3 cellular contexts compared by ENCODE assay signal in the genomic region with DNA sequence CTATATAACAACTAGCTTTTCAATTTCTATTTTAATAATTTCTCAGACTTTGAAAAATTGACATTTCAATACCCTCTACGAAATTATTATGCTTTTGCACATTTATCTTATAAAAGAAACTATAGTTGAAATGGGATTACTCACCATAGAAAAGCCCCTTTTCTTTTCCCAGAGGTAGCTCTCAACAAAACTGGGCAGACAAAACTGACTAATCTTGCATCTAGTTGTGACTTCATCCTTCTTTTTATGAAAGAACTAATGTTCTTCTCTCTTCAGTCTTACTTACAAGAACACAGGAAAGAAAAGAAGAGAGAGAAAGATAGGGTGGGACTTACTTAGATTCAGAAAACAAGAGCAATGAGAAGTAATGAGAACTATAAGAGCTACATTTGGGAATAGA.
TF ChIP-seq lines count a peak whose summit lies in the region.

No MANE protein-coding gene starts in this region.

TF ChIP-seq in SK-N-SH, 30 proteins besides CTCF, POLR2A, EP300 and RAD21:
- TF ChIP-seq, protein P1, sequence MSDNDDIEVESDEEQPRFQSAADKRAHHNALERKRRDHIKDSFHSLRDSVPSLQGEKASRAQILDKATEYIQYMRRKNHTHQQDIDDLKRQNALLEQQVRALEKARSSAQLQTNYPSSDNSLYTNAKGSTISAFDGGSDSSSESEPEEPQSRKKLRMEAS (IDR thresholded peaks at IDR 0.05; ENCODE audit: low read depth) = no peak
- TF ChIP-seq, protein P2, sequence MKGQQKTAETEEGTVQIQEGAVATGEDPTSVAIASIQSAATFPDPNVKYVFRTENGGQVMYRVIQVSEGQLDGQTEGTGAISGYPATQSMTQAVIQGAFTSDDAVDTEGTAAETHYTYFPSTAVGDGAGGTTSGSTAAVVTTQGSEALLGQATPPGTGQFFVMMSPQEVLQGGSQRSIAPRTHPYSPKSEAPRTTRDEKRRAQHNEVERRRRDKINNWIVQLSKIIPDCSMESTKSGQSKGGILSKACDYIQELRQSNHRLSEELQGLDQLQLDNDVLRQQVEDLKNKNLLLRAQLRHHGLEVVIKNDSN (IDR thresholded peaks at IDR 0.05; ENCODE audit: borderline replicate concordance, low read depth) = no peak
- TF ChIP-seq, protein P3, sequence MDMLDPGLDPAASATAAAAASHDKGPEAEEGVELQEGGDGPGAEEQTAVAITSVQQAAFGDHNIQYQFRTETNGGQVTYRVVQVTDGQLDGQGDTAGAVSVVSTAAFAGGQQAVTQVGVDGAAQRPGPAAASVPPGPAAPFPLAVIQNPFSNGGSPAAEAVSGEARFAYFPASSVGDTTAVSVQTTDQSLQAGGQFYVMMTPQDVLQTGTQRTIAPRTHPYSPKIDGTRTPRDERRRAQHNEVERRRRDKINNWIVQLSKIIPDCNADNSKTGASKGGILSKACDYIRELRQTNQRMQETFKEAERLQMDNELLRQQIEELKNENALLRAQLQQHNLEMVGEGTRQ (IDR thresholded peaks at IDR 0.05; ENCODE audit: borderline replicate concordance, low read depth, low read length) = no peak
- TF ChIP-seq, protein P4, sequence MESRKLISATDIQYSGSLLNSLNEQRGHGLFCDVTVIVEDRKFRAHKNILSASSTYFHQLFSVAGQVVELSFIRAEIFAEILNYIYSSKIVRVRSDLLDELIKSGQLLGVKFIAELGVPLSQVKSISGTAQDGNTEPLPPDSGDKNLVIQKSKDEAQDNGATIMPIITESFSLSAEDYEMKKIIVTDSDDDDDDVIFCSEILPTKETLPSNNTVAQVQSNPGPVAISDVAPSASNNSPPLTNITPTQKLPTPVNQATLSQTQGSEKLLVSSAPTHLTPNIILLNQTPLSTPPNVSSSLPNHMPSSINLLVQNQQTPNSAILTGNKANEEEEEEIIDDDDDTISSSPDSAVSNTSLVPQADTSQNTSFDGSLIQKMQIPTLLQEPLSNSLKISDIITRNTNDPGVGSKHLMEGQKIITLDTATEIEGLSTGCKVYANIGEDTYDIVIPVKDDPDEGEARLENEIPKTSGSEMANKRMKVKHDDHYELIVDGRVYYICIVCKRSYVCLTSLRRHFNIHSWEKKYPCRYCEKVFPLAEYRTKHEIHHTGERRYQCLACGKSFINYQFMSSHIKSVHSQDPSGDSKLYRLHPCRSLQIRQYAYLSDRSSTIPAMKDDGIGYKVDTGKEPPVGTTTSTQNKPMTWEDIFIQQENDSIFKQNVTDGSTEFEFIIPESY (IDR thresholded peaks at IDR 0.05; ENCODE audit: borderline replicate concordance, low read depth) = no peak
- TF ChIP-seq TAF1 (IDR thresholded peaks at IDR 0.05; ENCODE audit: borderline replicate concordance, low read depth, low read length) (no peak), NRF1 (IDR thresholded peaks at IDR 0.05; ENCODE audit: low read depth, low read length) (no peak), GATA2 (CRISPR knock-in tag; IDR thresholded peaks at IDR 0.05) (no peak)
TF ChIP-seq in SK-N-SH: peak in this region for 0.

TF ChIP-seq in SK-N-SH treated with all-trans-retinoic acid at 6 μM for 48 hours, 23 proteins besides CTCF, POLR2A, EP300 and RAD21:
- TF ChIP-seq ZFP3 (CRISPR knock-in tag; IDR thresholded peaks at IDR 0.05) = no peak
- TF ChIP-seq ZNF565 (CRISPR knock-in tag; conservative IDR thresholded peaks at IDR 0.05; ENCODE audit: low read depth) = no peak
- TF ChIP-seq, protein P5, sequence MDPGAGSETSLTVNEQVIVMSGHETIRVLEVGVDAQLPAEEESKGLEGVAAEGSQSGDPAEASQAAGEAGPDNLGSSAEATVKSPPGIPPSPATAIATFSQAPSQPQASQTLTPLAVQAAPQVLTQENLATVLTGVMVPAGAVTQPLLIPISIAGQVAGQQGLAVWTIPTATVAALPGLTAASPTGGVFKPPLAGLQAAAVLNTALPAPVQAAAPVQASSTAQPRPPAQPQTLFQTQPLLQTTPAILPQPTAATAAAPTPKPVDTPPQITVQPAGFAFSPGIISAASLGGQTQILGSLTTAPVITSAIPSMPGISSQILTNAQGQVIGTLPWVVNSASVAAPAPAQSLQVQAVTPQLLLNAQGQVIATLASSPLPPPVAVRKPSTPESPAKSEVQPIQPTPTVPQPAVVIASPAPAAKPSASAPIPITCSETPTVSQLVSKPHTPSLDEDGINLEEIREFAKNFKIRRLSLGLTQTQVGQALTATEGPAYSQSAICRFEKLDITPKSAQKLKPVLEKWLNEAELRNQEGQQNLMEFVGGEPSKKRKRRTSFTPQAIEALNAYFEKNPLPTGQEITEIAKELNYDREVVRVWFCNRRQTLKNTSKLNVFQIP (CRISPR knock-in tag; IDR thresholded peaks at IDR 0.05; ENCODE audit: borderline replicate concordance, low read depth) = no peak
- TF ChIP-seq ESRRG (CRISPR knock-in tag; IDR thresholded peaks at IDR 0.05) = no peak
- no peak for TF ChIP-seq CSDC2 (CRISPR knock-in tag; IDR thresholded peaks at IDR 0.05)
- no peak for TF ChIP-seq RARB (CRISPR knock-in tag; IDR thresholded peaks at IDR 0.05)
- TF ChIP-seq, protein P6, sequence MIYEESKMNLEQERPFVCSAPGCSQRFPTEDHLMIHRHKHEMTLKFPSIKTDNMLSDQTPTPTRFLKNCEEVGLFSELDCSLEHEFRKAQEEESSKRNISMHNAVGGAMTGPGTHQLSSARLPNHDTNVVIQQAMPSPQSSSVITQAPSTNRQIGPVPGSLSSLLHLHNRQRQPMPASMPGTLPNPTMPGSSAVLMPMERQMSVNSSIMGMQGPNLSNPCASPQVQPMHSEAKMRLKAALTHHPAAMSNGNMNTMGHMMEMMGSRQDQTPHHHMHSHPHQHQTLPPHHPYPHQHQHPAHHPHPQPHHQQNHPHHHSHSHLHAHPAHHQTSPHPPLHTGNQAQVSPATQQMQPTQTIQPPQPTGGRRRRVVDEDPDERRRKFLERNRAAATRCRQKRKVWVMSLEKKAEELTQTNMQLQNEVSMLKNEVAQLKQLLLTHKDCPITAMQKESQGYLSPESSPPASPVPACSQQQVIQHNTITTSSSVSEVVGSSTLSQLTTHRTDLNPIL (CRISPR knock-in tag; IDR thresholded peaks at IDR 0.05; ENCODE audit: low read depth) = no peak
- TF ChIP-seq TOX (CRISPR knock-in tag; IDR thresholded peaks at IDR 0.05; ENCODE audit: borderline replicate concordance) = no peak
- TF ChIP-seq ZC3H10 (CRISPR knock-in tag; IDR thresholded peaks at IDR 0.05) = no peak

TF ChIP-seq in GM12878, 131 proteins besides CTCF, POLR2A, EP300 and RAD21:
- TF ChIP-seq JUNB (IDR thresholded peaks at IDR 0.05) (peak; percentile 26; the same call in 1 of the 2 replicates), ZBED1 (IDR thresholded peaks at IDR 0.05; ENCODE audit: borderline replicate concordance) (no peak), SREBF2 (IDR thresholded peaks at IDR 0.05; ENCODE audit: low read length) (no peak), NFIC (IDR thresholded peaks at IDR 0.05; ENCODE audit: low read depth, low read length) (peak; percentile 44; the same call in 1 of the 2 replicates), SP1 (IDR thresholded peaks at IDR 0.05; ENCODE audit: low read depth, low read length) (no peak), HCFC1 (IDR thresholded peaks at IDR 0.05; ENCODE audit: low read length) (no peak)
